Comparison of ENCODE assay signal across 20 cellular contexts in the genomic region with DNA sequence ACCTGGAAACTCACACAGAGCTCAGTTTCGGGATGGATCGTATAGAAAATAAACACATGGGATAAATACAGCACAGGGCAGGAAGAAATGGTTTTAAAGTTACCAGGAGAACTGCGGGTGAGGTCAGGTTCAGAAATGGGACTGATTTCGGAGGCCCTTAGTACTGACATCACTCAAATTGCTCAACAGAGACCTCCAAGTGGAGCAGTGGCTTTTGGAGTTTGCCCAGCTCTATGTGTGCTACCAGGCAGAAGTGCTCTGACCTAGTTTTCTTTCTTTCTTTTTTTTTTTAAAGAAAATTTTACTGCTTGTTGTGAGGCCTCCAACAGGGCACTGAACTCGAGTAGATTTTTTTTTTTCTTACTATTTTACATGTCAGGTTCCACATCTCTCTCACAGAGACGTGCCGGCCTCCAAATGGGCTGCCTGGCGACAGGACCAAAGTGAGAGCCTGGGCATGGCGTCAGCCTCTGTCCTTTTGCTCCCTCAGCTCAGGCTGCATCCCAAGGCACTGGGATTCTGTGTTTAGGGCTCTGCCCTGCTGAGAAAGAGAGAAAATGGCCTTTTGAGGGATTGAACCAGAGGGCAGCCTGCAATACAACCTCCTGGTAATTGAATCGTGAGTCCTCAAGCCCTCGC.
DNase-seq lines count a peak whose midpoint lies in the region; ATAC-seq and TF ChIP-seq lines count a peak whose summit lies in the region.
"Had no signal": no experiment of that assay in that cellular context is flagged by ENCODE, and none has a peak within 500 bp of the region (broad histone marks: within the 10 kb centered on the region; RNA-seq: fewer than 3 reads in every experiment).

No MANE protein-coding gene starts in this region.

- H3K4me1 ChIP-seq in HCT116 (ENCODE audit: control insufficient read depth in 1 of 2, insufficient read depth in 2 of 2, low read length in 2 of 2) (peaks cover 16 to 29% of the 10 kb centered on the region in 2 experiments), liver (ENCODE audit: control insufficient read depth in 4 of 4, insufficient read depth in 4 of 4, low read length in 3 of 4) (peaks cover 9 to 45% (median 27%) of the 10 kb centered on the region in 4 donors), spleen (no peaks in the 10 kb centered on the region), H9 (ENCODE audit: insufficient read depth, low read length) (no peaks in the 10 kb centered on the region; the same call in 1 of the 2 replicates), mesendoderm (ENCODE audit: control insufficient read depth, low read depth, low read length) (peaks cover 12% of the 10 kb centered on the region)
- H3K4me1 ChIP-seq: breast epithelium had no signal

- no peaks in the 10 kb centered on the region for H3K36me3 ChIP-seq in HCT116 (ENCODE audit: control insufficient read depth in 1 of 2, insufficient read depth in 2 of 2, low read length in 2 of 2)
- no peaks in the 10 kb centered on the region for H3K36me3 ChIP-seq in liver (ENCODE audit: control insufficient read depth in 4 of 4, insufficient read depth in 3 of 4, low read depth in 1 of 4, low read length in 3 of 4)
- no peaks in the 10 kb centered on the region for H3K36me3 ChIP-seq in spleen
- H3K36me3 ChIP-seq in mesendoderm (ENCODE audit: control insufficient read depth, insufficient read depth, low read length) = no peaks in the 10 kb centered on the region
- H3K36me3 ChIP-seq: BE2C, breast epithelium, WERI-Rb-1 had no signal

- H3T11ph ChIP-seq in H9 (ENCODE audit: low read length) = no peak overlapping the region

- H3K14ac ChIP-seq in H9 (ENCODE audit: insufficient read depth, low read length) = no peak overlapping the region

- H3K4me3 Mint-ChIP-seq in H9 = no peak overlapping the region
- H3K4me3 Mint-ChIP-seq in activated CD4-positive, alpha-beta memory T cell treated with anti-CD3 and anti-CD28 coated beads for 36 hours = no peak overlapping the region
- H3K4me3 Mint-ChIP-seq: stimulated activated naive CD8-positive, alpha-beta T cell treated with anti-CD3 and anti-CD28 coated beads, Interleukin-15, amount 100 ng/mL, for 72 hours had no signal

- CTCF ChIA-PET in HCT116 (lab: Charles Lee) = no interaction called here
- CTCF ChIA-PET in activated CD4-positive, alpha-beta memory T cell treated with anti-CD3 and anti-CD28 coated beads for 36 hours (lab: Charles Lee) = no interaction called here

- RAD21 ChIA-PET in HCT116 (lab: Charles Lee; ENCODE audit: low non-redundant PET in 1 of 2, low total read pairs in 2 of 2, uncharacterized antibody in 2 of 2, unreplicated experiment in 2 of 2) = no interaction called here

- H3K23me2 ChIP-seq in H9 (ENCODE audit: insufficient read length, low read depth, low read length, poor library complexity, severe bottlenecking) = no peaks in the 10 kb centered on the region

- TF ChIP-seq CTCF in HCT116 (IDR thresholded peaks at IDR 0.05 in 2 of 3, conservative IDR thresholded peaks at IDR 0.05 in 1 of 3; ENCODE audit: borderline replicate concordance in 1 of 3, insufficient read depth in 1 of 3, low read depth in 2 of 3, low read length in 2 of 3) = no peak
- TF ChIP-seq CTCF in fibroblast of mammary gland (conservative IDR thresholded peaks at IDR 0.05; ENCODE audit: control insufficient read depth, insufficient read depth, low read depth, low read length) = no peak
- TF ChIP-seq CTCF in liver (IDR thresholded peaks at IDR 0.05; ENCODE audit: low read depth, low read length, missing input control) = no peak
- TF ChIP-seq CTCF in spleen (IDR thresholded peaks at IDR 0.05 in 8 of 11, conservative IDR thresholded peaks at IDR 0.05 in 3 of 11) = no peak
- TF ChIP-seq CTCF in H9 (conservative IDR thresholded peaks at IDR 0.05) = no peak

- peak overlapping the region in 1 of 3 experiments; percentile 20; a peak in 2 of 7 replicates for H3K27ac Mint-ChIP-seq in H9
- no peak overlapping the region for H3K27ac Mint-ChIP-seq in activated CD4-positive, alpha-beta memory T cell treated with anti-CD3 and anti-CD28 coated beads for 36 hours

- TF ChIP-seq RAD21 in HCT116 (IDR thresholded peaks at IDR 0.05; ENCODE audit: low read depth) (no peak), liver (IDR thresholded peaks at IDR 0.05) (peak; percentile 36 to 38)

- H2BK5ac ChIP-seq in H9 (ENCODE audit: insufficient read length, low read length) = no peak overlapping the region
- no peak overlapping the region for H2BK5ac ChIP-seq in mesendoderm (ENCODE audit: low read length)

- no TSS peak for BruUV-seq in HCT116 (replicated peaks; lab: Mats Ljungman, UMichigan)

- H3K9me3 Mint-ChIP-seq in H9 = peaks cover 11% of the 10 kb centered on the region in 2 experiments
- peaks cover 11% of the 10 kb centered on the region for H3K9me3 Mint-ChIP-seq in activated CD4-positive, alpha-beta memory T cell treated with anti-CD3 and anti-CD28 coated beads for 36 hours

- no peak overlapping the region for H4K91ac ChIP-seq in H9 (ENCODE audit: insufficient read length, low read depth, low read length)

- H3K4me2 ChIP-seq in HCT116 (ENCODE audit: low read length) = peak overlapping the region; percentile 46
- no peak overlapping the region for H3K4me2 ChIP-seq in H9 (ENCODE audit: insufficient read depth, insufficient read length, low read length)
- no peak overlapping the region for H3K4me2 ChIP-seq in mesendoderm (ENCODE audit: low read length)

- H2AK5ac ChIP-seq in H9 (ENCODE audit: insufficient read length, low read length) (no peak overlapping the region), mesendoderm (ENCODE audit: low read length) (no peak overlapping the region)

- H2BK120ac ChIP-seq in H9 (ENCODE audit: low read depth, low read length, poor library complexity, severe bottlenecking) = no peak overlapping the region
- no peak overlapping the region for H2BK120ac ChIP-seq in mesendoderm (ENCODE audit: low read depth, low read length)

- intact Hi-C loops in HCT116 (cut with micrococcal nuclease) (no loop called here), spleen (cut with DNase I; ENCODE audit: low total_unique reads) (no loop called here)
- intact Hi-C loops in activated CD4-positive, alpha-beta memory T cell treated with anti-CD3 and anti-CD28 coated beads for 36 hours (cut with micrococcal nuclease) = no loop called here

- H2AFZ ChIP-seq in HCT116 (ENCODE audit: low read depth, low read length, poor library complexity, severe bottlenecking) (no peak overlapping the region), H9 (ENCODE audit: low read length) (no peak overlapping the region)

- H4K5ac ChIP-seq in H9 (ENCODE audit: insufficient read length, low read depth, low read length) (no peak overlapping the region), mesendoderm (ENCODE audit: low read length) (no peak overlapping the region)

- H3K18ac ChIP-seq in H9 (ENCODE audit: insufficient read length, low read depth, low read length) (no peak overlapping the region), mesendoderm (ENCODE audit: low read length) (no peak overlapping the region)

- TF ChIP-seq POLR2A in HCT116 (IDR thresholded peaks at IDR 0.05; ENCODE audit: borderline replicate concordance, extremely low read depth, insufficient read depth, insufficient read length) = no peak
- no peak for TF ChIP-seq POLR2A in spleen (IDR thresholded peaks at IDR 0.05)

- ATAC-seq in HCT116 (peak; percentile 30), HG02623 (IDR thresholded peaks at IDR 0.05; ENCODE audit: unreplicated experiment) (no peak)
- ATAC-seq: stimulated activated naive CD8-positive, alpha-beta T cell treated with anti-CD3 and anti-CD28 coated beads, Interleukin-15, amount 100 ng/mL, for 72 hours had no signal

- H4K20me1 ChIP-seq in HCT116 (ENCODE audit: insufficient read depth) = no peaks in the 10 kb centered on the region
- no peaks in the 10 kb centered on the region for H4K20me1 ChIP-seq in H9 (ENCODE audit: control insufficient read depth, insufficient read depth, insufficient read length)

- POLR2A ChIA-PET in HCT116 (lab: Charles Lee) = no interaction called here
- POLR2A ChIA-PET in activated CD4-positive, alpha-beta memory T cell treated with anti-CD3 and anti-CD28 coated beads for 36 hours (lab: Charles Lee) = no interaction called here

- H2BK20ac ChIP-seq in H9 (ENCODE audit: low read depth, low read length, poor library complexity, severe bottlenecking) = no peak overlapping the region

- WGBS in liver = 35% methylated on average over 11 of the region's 11 CpGs
- 77 to 84% (median 83%) methylated on average over 11 of the region's 11 CpGs for WGBS in spleen, 5 donors
- no CpG with 5 or more reads among the region's 11 CpGs for WGBS in H9 (ENCODE audit: extremely low coverage, insufficient read length, low lambda C conversion rate)
- no CpG with 5 or more reads among the region's 11 CpGs for WGBS in mesendoderm (ENCODE audit: extremely low coverage, insufficient coverage, low lambda C conversion rate)

- H3K56ac ChIP-seq in H9 (ENCODE audit: insufficient read length, low read depth, low read length) (no peak overlapping the region), mesendoderm (ENCODE audit: low read length) (no peak overlapping the region)

- H3K23ac ChIP-seq in H9 (ENCODE audit: insufficient read length, low read depth, low read length) (no peak overlapping the region), mesendoderm (ENCODE audit: low read length) (no peak overlapping the region)

- H3K79me1 ChIP-seq in H9 (ENCODE audit: insufficient read depth, low read depth, low read length, poor library complexity, severe bottlenecking) = no peaks in the 10 kb centered on the region
- no peaks in the 10 kb centered on the region for H3K79me1 ChIP-seq in mesendoderm (ENCODE audit: low read length)

- H3K27me3 Mint-ChIP-seq in H9 (ENCODE audit: low read depth) = no peaks in the 10 kb centered on the region; the same call in 1 of the 2 replicates
- H3K27me3 Mint-ChIP-seq in activated CD4-positive, alpha-beta memory T cell treated with anti-CD3 and anti-CD28 coated beads for 36 hours = no peaks in the 10 kb centered on the region

- no peak overlapping the region for H3K4ac ChIP-seq in H9 (ENCODE audit: low read depth, low read length)
- H3K4ac ChIP-seq in mesendoderm (ENCODE audit: low read depth, low read length) = no peak overlapping the region

- H3K9me2 ChIP-seq in HCT116 (ENCODE audit: insufficient read depth) = no peaks in the 10 kb centered on the region

- no peak overlapping the region for H4K8ac ChIP-seq in H9 (replicated peaks; ENCODE audit: insufficient read length, low read depth, low read length)
- H4K8ac ChIP-seq in mesendoderm (ENCODE audit: low read depth, low read length) = no peak overlapping the region

- H3K9me3 ChIP-seq in HCT116 (ENCODE audit: control insufficient read depth in 1 of 2, insufficient read depth in 1 of 2, low read depth in 1 of 2, low read length in 2 of 2) (no peaks in the 10 kb centered on the region), liver (ENCODE audit: control insufficient read depth in 4 of 4, low read length in 3 of 4) (peaks cover 0 to 1% (median 0%) of the 10 kb centered on the region in 4 donors), spleen (peaks cover 0 to 15% (median 11%) of the 10 kb centered on the region in 8 donors), H9 (ENCODE audit: control insufficient read depth, low read depth, low read length) (no peaks in the 10 kb centered on the region)

- H3K27ac ChIP-seq in HCT116 (ENCODE audit: low read depth, low read length) = no peak overlapping the region
- peak overlapping the region; percentile 76 to 94 for H3K27ac ChIP-seq in liver (ENCODE audit: low read depth in 1 of 2, low read length in 2 of 2)
- H3K27ac ChIP-seq in spleen = peak overlapping the region in 7 of 8 donors; percentile 29 to 67 (median 54)
- H3K27ac ChIP-seq in H9 (ENCODE audit: insufficient read length, low read depth, low read length) = no peak overlapping the region
- no peak overlapping the region for H3K27ac ChIP-seq in mesendoderm (ENCODE audit: low read depth, low read length)
- H3K27ac ChIP-seq: WERI-Rb-1 had no signal

- no peaks in the 10 kb centered on the region for H3K79me2 ChIP-seq in HCT116 (ENCODE audit: insufficient read depth, low read length)
- no peaks in the 10 kb centered on the region for H3K79me2 ChIP-seq in H9 (ENCODE audit: insufficient read depth, low read length)
- H3K79me2 ChIP-seq in mesendoderm (ENCODE audit: control insufficient read depth, insufficient read depth, low read length) = no peaks in the 10 kb centered on the region

- H3K27me3 ChIP-seq in HCT116 (ENCODE audit: insufficient read depth, low read length) = no peaks in the 10 kb centered on the region
- no peaks in the 10 kb centered on the region for H3K27me3 ChIP-seq in liver (ENCODE audit: control insufficient read depth in 4 of 4, insufficient read depth in 4 of 4, low read length in 3 of 4)
- peaks cover 0 to 13% (median 0%) of the 10 kb centered on the region in 7 donors for H3K27me3 ChIP-seq in spleen (replicated peaks in 1 of 7)
- H3K27me3 ChIP-seq in H9 (ENCODE audit: insufficient read depth, low read length) = no peaks in the 10 kb centered on the region
- H3K27me3 ChIP-seq in mesendoderm (ENCODE audit: insufficient read depth, low read length, poor library complexity) = no peaks in the 10 kb centered on the region
- H3K27me3 ChIP-seq: BE2C, breast epithelium had no signal

- H2BK15ac ChIP-seq in H9 (ENCODE audit: low read depth, low read length) = no peak overlapping the region
- no peak overlapping the region for H2BK15ac ChIP-seq in mesendoderm (replicated peaks; ENCODE audit: low read depth)

- no peak overlapping the region for H2BK12ac ChIP-seq in H9 (ENCODE audit: insufficient read length, low read depth, low read length)

- H3K36me3 Mint-ChIP-seq in H9 (ENCODE audit: insufficient read depth in 1 of 3, low read depth in 3 of 3) = peaks cover 6 to 12% (median 12%) of the 10 kb centered on the region in 3 experiments
- peaks cover 7% of the 10 kb centered on the region for H3K36me3 Mint-ChIP-seq in activated CD4-positive, alpha-beta memory T cell treated with anti-CD3 and anti-CD28 coated beads for 36 hours

- H3K4me3 ChIP-seq in HCT116 (replicated peaks in 1 of 2; ENCODE audit: low read depth in 1 of 2, low read length in 2 of 2) (no peak overlapping the region), fibroblast of mammary gland (ENCODE audit: control insufficient read depth, low read depth, low read length) (no peak overlapping the region), liver (ENCODE audit: low read depth in 1 of 3, low read length in 3 of 3) (no peak overlapping the region), spleen (no peak overlapping the region), mesendoderm (ENCODE audit: low read length) (no peak overlapping the region)
- H3K4me3 ChIP-seq: breast epithelium had no signal

- H3K9ac ChIP-seq in HCT116 (ENCODE audit: low read length) = no peak overlapping the region
- H3K9ac ChIP-seq in liver (ENCODE audit: low read depth in 1 of 2, low read length in 2 of 2) = peak overlapping the region in 1 of 2 donors; percentile 13
- no peak overlapping the region for H3K9ac ChIP-seq in H9 (ENCODE audit: extremely low read depth, insufficient read length, low read length)
- H3K9ac ChIP-seq in mesendoderm (ENCODE audit: low read length) = no peak overlapping the region

- H3K4me1 Mint-ChIP-seq in H9 = peaks cover 13 to 18% of the 10 kb centered on the region in 2 experiments
- peaks cover 30% of the 10 kb centered on the region for H3K4me1 Mint-ChIP-seq in activated CD4-positive, alpha-beta memory T cell treated with anti-CD3 and anti-CD28 coated beads for 36 hours (ENCODE audit: low read depth)

- no peak for DNase-seq in HCT116 (ENCODE audit: low read depth, low spot score)
- peak; percentile 66 for DNase-seq in fibroblast of mammary gland (ENCODE audit: low read depth)
- DNase-seq in spleen = no peak
- no peak for DNase-seq in H9
- no peak for DNase-seq in activated CD4-positive, alpha-beta memory T cell treated with anti-CD3 and anti-CD28 coated beads for 36 hours
- no peak for DNase-seq in mesendoderm
- DNase-seq: activated naive CD4-positive, alpha-beta T cell treated with Interleukin-2 at 50 U/mL for 16 hours; BE2C; DMS 273 treated with DMSO at 0.1 percent for 48 hours; glutamatergic neuron; GOT3; KBM-7; NCI-H1417; NCI-H345; nephron progenitor cell; stimulated activated naive CD8-positive, alpha-beta T cell treated with anti-CD3 and anti-CD28 coated beads, Interleukin-15, amount 100 ng/mL, for 72 hours; WERI-Rb-1 had no signal

Comparison
In these comparisons a context has a peak if more than half of its experiments do, and no peak if none do; other contexts are left out.
1. H3K27ac ChIP-seq: peak in liver (2 of 2) and spleen (7 of 8); none in HCT116 (single experiment), H9 (single experiment) and mesendoderm (single experiment).